Comparison of ENCODE assay signal across 10 cellular contexts in the genomic region with DNA sequence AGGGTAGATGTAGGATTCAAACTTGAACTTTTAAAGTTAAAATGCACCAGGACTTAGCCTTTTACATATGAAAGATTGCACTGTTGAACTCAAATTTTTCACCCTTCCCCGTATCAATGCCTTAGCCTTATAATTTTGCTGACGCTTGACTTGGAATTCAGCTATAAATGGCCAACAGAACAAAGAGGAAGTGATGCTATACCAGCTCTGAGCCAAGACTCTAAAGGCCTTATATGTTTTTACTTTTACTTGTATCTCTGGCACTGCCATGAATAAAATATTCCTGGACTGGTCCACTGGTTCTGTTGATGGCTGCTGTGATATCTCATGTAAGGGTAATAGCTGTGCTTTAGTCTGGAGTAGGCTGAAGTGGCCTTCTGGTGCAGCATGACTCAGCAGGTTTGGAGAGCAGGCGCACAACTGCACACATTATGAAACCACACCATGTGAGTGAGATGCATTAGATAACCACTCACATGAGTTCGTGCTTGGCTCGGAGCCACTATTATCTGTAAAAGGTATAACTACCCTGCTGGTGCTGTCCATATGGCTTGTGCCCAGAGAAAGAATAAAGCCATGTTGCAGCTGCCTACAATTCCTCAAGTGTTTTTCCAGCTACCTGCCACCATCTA. TPM values are rescaled to one million over a fixed set of nuclear protein-coding genes. Genes with fewer than 3 reads are reported as not detected.
DNase-seq lines count a peak whose midpoint lies in the region; ATAC-seq and TF ChIP-seq lines count a peak whose summit lies in the region.
"Had no signal": no experiment of that assay in that cellular context is flagged by ENCODE, and none has a peak within 500 bp of the region (broad histone marks: within the 10 kb centered on the region; RNA-seq: fewer than 3 reads in every experiment).

No MANE protein-coding gene starts in this region.

- H3K9me2 ChIP-seq in SK-N-SH (no peaks in the 10 kb centered on the region), hepatocyte (replicated peaks; ENCODE audit: insufficient read depth) (no peaks in the 10 kb centered on the region)

- CTCF ChIA-PET in SK-N-SH (lab: Yijun Ruan, JAX): interaction anchor here (0.9 to 1.5 kb wide), 4 partner anchors 20 to 85 kb away, joined by 3 to 6 read pairs (median 4); no protein-coding TSS in a partner anchor

- H3K4me2 ChIP-seq in SK-N-SH (no peak overlapping the region), hepatocyte (no peak overlapping the region)

- H3K9ac ChIP-seq in SK-N-SH: no peak overlapping the region

- no peaks in the 10 kb centered on the region for H3F3A ChIP-seq in SK-N-SH (replicated peaks; ENCODE audit: insufficient read depth)

- ATAC-seq in HG03469 (IDR thresholded peaks at IDR 0.05; ENCODE audit: unreplicated experiment): no peak
- ATAC-seq: left lobe of liver had no signal

- no peak overlapping the region for H3K4me3 ChIP-seq in SK-N-SH (ENCODE audit: low read depth in 2 of 2, low read length in 1 of 2)
- no peak overlapping the region for H3K4me3 ChIP-seq in hepatocyte

- TF ChIP-seq CTCF in SK-N-SH (IDR thresholded peaks at IDR 0.05) (no peak), hepatocyte (IDR thresholded peaks at IDR 0.05; ENCODE audit: poor library complexity) (no peak)

- H3K27me3 ChIP-seq in SK-N-SH (ENCODE audit: insufficient read depth): no peaks in the 10 kb centered on the region
- H3K27me3 ChIP-seq in hepatocyte: no peaks in the 10 kb centered on the region

- WGBS in SK-N-SH (ENCODE audit: low lambda C conversion rate): 39% methylated on average over 5 of the region's 5 CpGs
- WGBS in hepatocyte (ENCODE audit: low lambda C conversion rate, missing lambda C conversion rate): 85% methylated on average over 5 of the region's 5 CpGs

- H3K27ac ChIP-seq in SK-N-SH (ENCODE audit: low read depth in 2 of 2, low read length in 1 of 2): no peak overlapping the region; a peak in 1 of 4 replicates
- H3K27ac ChIP-seq in hepatocyte: no peak overlapping the region

- no peaks in the 10 kb centered on the region for H3K9me3 ChIP-seq in SK-N-SH
- H3K9me3 ChIP-seq in hepatocyte (ENCODE audit: low read depth): no peaks in the 10 kb centered on the region

- H3K4me1 ChIP-seq in SK-N-SH (ENCODE audit: control insufficient read depth in 1 of 2, insufficient read depth in 2 of 2, low read depth in 1 of 2, low read length in 1 of 2): no peaks in the 10 kb centered on the region
- H3K4me1 ChIP-seq in hepatocyte (ENCODE audit: insufficient read depth): no peaks in the 10 kb centered on the region

- H4K20me1 ChIP-seq in SK-N-SH (ENCODE audit: insufficient read depth) (no peaks in the 10 kb centered on the region), hepatocyte (ENCODE audit: insufficient read depth, poor library complexity, severe bottlenecking) (no peaks in the 10 kb centered on the region)

- TF ChIP-seq RAD21 in SK-N-SH (IDR thresholded peaks at IDR 0.05; ENCODE audit: low read length): no peak

- POLR2A ChIA-PET in SK-N-SH (lab: Yijun Ruan, JAX): no interaction called here

- no peak for TF ChIP-seq EP300 in SK-N-SH (IDR thresholded peaks at IDR 0.05; ENCODE audit: borderline replicate concordance in 1 of 2, low read depth in 1 of 2, low read length in 1 of 2)

- H3K79me2 ChIP-seq in SK-N-SH (ENCODE audit: insufficient read depth) (no peaks in the 10 kb centered on the region), hepatocyte (no peaks in the 10 kb centered on the region)

- H3K36me3 ChIP-seq in SK-N-SH (replicated peaks in 1 of 2; ENCODE audit: control insufficient read depth in 1 of 2, insufficient read depth in 2 of 2, low read length in 1 of 2) (no peaks in the 10 kb centered on the region), hepatocyte (replicated peaks; ENCODE audit: insufficient read depth, low read depth) (no peaks in the 10 kb centered on the region)

- H2AFZ ChIP-seq in SK-N-SH (ENCODE audit: low read depth): no peak overlapping the region; the same call in 1 of the 2 replicates
- no peak overlapping the region for H2AFZ ChIP-seq in hepatocyte

- DNase-seq in DMS 273 (lab: John Stamatoyannopoulos, UW; ENCODE audit: unreplicated experiment) (peak; percentile 91), HT-29 (ENCODE audit: low spot score) (peak; percentile 0), SK-N-SH (no peak), hepatocyte (ENCODE audit: low spot score) (peak; percentile 73), NCI-H1105 (lab: John Stamatoyannopoulos, UW) (no peak), KG1 (lab: John Stamatoyannopoulos, UW) (no peak)
- no peak for DNase-seq in activated CD4-positive, alpha-beta T cell treated with anti-CD3 and anti-CD28 coated beads for 1 hour
- DNase-seq: cortex of kidney had no signal

TF ChIP-seq in SK-N-SH, 30 proteins besides CTCF, POLR2A, EP300 and RAD21:
- TF ChIP-seq, protein P1, sequence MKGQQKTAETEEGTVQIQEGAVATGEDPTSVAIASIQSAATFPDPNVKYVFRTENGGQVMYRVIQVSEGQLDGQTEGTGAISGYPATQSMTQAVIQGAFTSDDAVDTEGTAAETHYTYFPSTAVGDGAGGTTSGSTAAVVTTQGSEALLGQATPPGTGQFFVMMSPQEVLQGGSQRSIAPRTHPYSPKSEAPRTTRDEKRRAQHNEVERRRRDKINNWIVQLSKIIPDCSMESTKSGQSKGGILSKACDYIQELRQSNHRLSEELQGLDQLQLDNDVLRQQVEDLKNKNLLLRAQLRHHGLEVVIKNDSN (IDR thresholded peaks at IDR 0.05; ENCODE audit: borderline replicate concordance, low read depth): no peak
- peak; percentile 17; the same call in 1 of the 2 replicates for TF ChIP-seq GATA2 (CRISPR knock-in tag; IDR thresholded peaks at IDR 0.05)

RNA-seq across cellular contexts. Expression of a gene that starts 8.4 kb away (rescaled TPM):
- total RNA-seq in HT-29 (2014; rRNA removed; shearing (Covaris generic)): 18.9 and 24.6 TPM in 2 replicates
- polyA plus RNA-seq in SK-N-SH (2012; rRNA removed) (10.7 and 13.7 TPM in 2 replicates), hepatocyte (29.7 and 33.8 TPM in 2 replicates)
- polyA plus RNA-seq in SK-N-SH (2012; cell fraction: cytosol; rRNA removed): 18.3 and 27.7 TPM in 2 replicates
- polyA plus RNA-seq in SK-N-SH (2012; cell fraction: nucleus; rRNA removed): 3.1 and 4.7 TPM in 2 replicates
- 30.9 and 32.6 TPM in 2 replicates for total RNA-seq in hepatocyte

RNA-seq across cellular contexts. Expression of a gene that starts 34.2 kb away (rescaled TPM):
- 8.4 and 12.2 TPM in 2 replicates for total RNA-seq in HT-29 (2014; rRNA removed; shearing (Covaris generic))
- polyA plus RNA-seq in SK-N-SH (2012; rRNA removed): 10.5 and 10.6 TPM in 2 replicates
- polyA plus RNA-seq in SK-N-SH (2012; cell fraction: cytosol; rRNA removed): 13.5 and 17.8 TPM in 2 replicates
- polyA plus RNA-seq in SK-N-SH (2012; cell fraction: nucleus; rRNA removed): 8.7 and 16.0 TPM in 2 replicates
- total RNA-seq in hepatocyte: 18.5 and 22.3 TPM in 2 replicates
- 32.1 and 33.7 TPM in 2 replicates for polyA plus RNA-seq in hepatocyte

Comparison
In these comparisons a context has a peak if more than half of its experiments do, and no peak if none do; other contexts are left out.
1. DNase-seq: peak in DMS 273 (single experiment), HT-29 (single experiment) and hepatocyte (single experiment); none in SK-N-SH (single experiment), NCI-H1105 (single experiment), KG1 (single experiment) and activated CD4-positive, alpha-beta T cell treated with anti-CD3 and anti-CD28 coated beads for 1 hour (single experiment).